In the genomic region with DNA sequence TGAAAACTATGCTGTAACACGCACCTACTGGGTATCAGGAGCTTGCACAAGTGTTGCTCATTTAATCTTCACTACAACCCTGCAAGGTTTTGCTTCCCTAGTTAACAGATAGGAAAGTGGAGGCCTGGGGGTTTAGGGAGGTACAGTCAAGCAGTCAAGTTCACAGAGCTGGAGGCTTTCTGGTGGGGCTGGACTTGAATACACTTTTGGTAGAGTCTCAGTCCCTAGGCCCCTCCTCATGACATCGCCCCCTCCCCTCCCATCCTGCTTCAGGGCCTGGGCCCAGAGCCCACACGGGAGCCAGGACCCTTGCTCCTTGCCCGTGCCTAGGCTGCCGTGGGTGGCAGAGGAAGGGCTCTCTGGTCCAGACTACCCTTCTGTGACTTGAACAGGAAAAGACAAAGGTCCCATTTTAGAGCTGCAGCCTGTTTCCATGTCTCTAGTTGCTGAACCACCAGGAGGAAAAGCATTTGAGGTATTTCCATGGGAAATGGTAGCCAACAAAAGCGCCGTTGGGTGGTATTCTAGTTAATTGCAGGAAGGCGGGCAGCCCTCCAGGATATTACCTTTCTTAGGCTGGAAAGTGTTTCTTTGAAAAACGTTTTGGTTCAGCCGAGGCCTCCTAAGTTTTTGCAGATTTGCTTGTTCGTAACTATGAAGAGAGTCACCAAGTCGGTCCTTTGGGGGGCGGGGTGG, we compare ENCODE assay signal across 18 cellular contexts.
A peak's percentile ranks its signal among the peaks of the same experiment; 100 is the strongest.
DNase-seq lines count a peak whose midpoint lies in the region; TF ChIP-seq lines count a peak whose summit lies in the region.
"Had no signal": no experiment of that assay in that cellular context is flagged by ENCODE, and none has a peak within 500 bp of the region (broad histone marks: within the 10 kb centered on the region; RNA-seq: fewer than 3 reads in every experiment).

No MANE protein-coding gene starts in this region.

- H3K9me3 ChIP-seq in H9 (ENCODE audit: control insufficient read depth, low read depth, low read length) (no peaks in the 10 kb centered on the region), iPS-20b (ENCODE audit: insufficient read depth, low read depth, low read length) (no peaks in the 10 kb centered on the region)
- H3K9me3 ChIP-seq: Peyer's patch had no signal

- H3K79me1 ChIP-seq in H9 (ENCODE audit: insufficient read depth, low read depth, low read length, poor library complexity, severe bottlenecking) = no peaks in the 10 kb centered on the region

- H3K36me3 Mint-ChIP-seq in H9 (ENCODE audit: insufficient read depth in 1 of 3, low read depth in 3 of 3) = no peaks in the 10 kb centered on the region

- H3K4me1 Mint-ChIP-seq in H9 = peaks cover 22 to 32% of the 10 kb centered on the region in 2 experiments

- no peak overlapping the region for H3K4me2 ChIP-seq in H9 (ENCODE audit: insufficient read depth, insufficient read length, low read length)

- H3K4me3 ChIP-seq in iPS-20b (ENCODE audit: low read length) = no peak overlapping the region; the same call in 1 of the 2 replicates
- H3K4me3 ChIP-seq: Peyer's patch had no signal

- no peak overlapping the region for H4K8ac ChIP-seq in H9 (replicated peaks; ENCODE audit: insufficient read length, low read depth, low read length)

- no peak overlapping the region for H2AK5ac ChIP-seq in H9 (ENCODE audit: insufficient read length, low read length)

- no peaks in the 10 kb centered on the region for H3K27me3 ChIP-seq in H9 (ENCODE audit: insufficient read depth, low read length)
- H3K27me3 ChIP-seq in iPS-20b (ENCODE audit: insufficient read depth, low read length) = no peaks in the 10 kb centered on the region
- H3K27me3 ChIP-seq: Peyer's patch had no signal

- no peak overlapping the region for H4K5ac ChIP-seq in H9 (ENCODE audit: insufficient read length, low read depth, low read length)

- H3K14ac ChIP-seq in H9 (ENCODE audit: insufficient read depth, low read length) = peak overlapping the region; percentile 29; the same call in 1 of the 2 replicates

- intact Hi-C loops in posterior vena cava (cut with DNase I) = loop anchor here (10.0 kb wide), 3 partner anchors 162 to 1242 kb away; no protein-coding TSS in a partner anchor

- H2BK12ac ChIP-seq in H9 (ENCODE audit: insufficient read length, low read depth, low read length) = no peak overlapping the region

- H3K27me3 Mint-ChIP-seq in H9 (ENCODE audit: low read depth) = peaks cover 4% of the 10 kb centered on the region; the same call in 1 of the 2 replicates

- DNase-seq in ELF-1 (ENCODE audit: low read depth, low spot score) (peak; percentile 76), H9 (peak; percentile 55), dermis blood vessel endothelial cell (peak; percentile 21), HuH-7.5 (ENCODE audit: low spot score) (no peak), posterior vena cava (ENCODE audit: low spot score) (no peak), NCI-H748 (lab: John Stamatoyannopoulos, UW; ENCODE audit: unreplicated experiment) (no peak), H4 (ENCODE audit: low spot score) (no peak)
- DNase-seq: COR-L47, IMR-90, Kasumi-1, NCI-H1105, NCI-H1694, NCI-H2107, NCI-H2227 treated with DMSO at 0.1 percent for 48 hours, NCI-H524, Peyer's patch had no signal

- no peak overlapping the region for H3K4ac ChIP-seq in H9 (ENCODE audit: low read depth, low read length)

- no CpG with 5 or more reads among the region's 13 CpGs for WGBS in H9 (ENCODE audit: extremely low coverage, insufficient read length, low lambda C conversion rate)

- H3K56ac ChIP-seq in H9 (ENCODE audit: insufficient read length, low read depth, low read length) = no peak overlapping the region

- no peaks in the 10 kb centered on the region for H4K20me1 ChIP-seq in H9 (ENCODE audit: control insufficient read depth, insufficient read depth, insufficient read length)

- H3K23ac ChIP-seq in H9 (ENCODE audit: insufficient read length, low read depth, low read length) = no peak overlapping the region

- no peak overlapping the region for H2BK120ac ChIP-seq in H9 (ENCODE audit: low read depth, low read length, poor library complexity, severe bottlenecking)

- no peak overlapping the region for H3K27ac ChIP-seq in H9 (ENCODE audit: insufficient read length, low read depth, low read length)
- H3K27ac ChIP-seq in iPS-20b (ENCODE audit: low read length) = peak overlapping the region; percentile 53
- H3K27ac ChIP-seq: C4-2B, Peyer's patch had no signal

- H2AFZ ChIP-seq in H9 (ENCODE audit: low read length) = no peak overlapping the region

- H3K4me3 Mint-ChIP-seq in H9 = peak overlapping the region in 1 of 2 experiments; percentile 31; a peak in 1 of 5 replicates

- no peak overlapping the region for H3K18ac ChIP-seq in H9 (ENCODE audit: insufficient read length, low read depth, low read length)

- no peak overlapping the region for H4K91ac ChIP-seq in H9 (ENCODE audit: insufficient read length, low read depth, low read length)

- H3K79me2 ChIP-seq in H9 (ENCODE audit: insufficient read depth, low read length) = no peaks in the 10 kb centered on the region

- no peak overlapping the region for H2BK15ac ChIP-seq in H9 (ENCODE audit: low read depth, low read length)

- H2BK5ac ChIP-seq in H9 (ENCODE audit: insufficient read length, low read length) = no peak overlapping the region

- H3K9ac ChIP-seq in H9 (ENCODE audit: extremely low read depth, insufficient read length, low read length) (no peak overlapping the region), iPS-20b (ENCODE audit: low read depth, low read length) (peak overlapping the region; percentile 52; the same call in 1 of the 2 replicates)

- H3K4me1 ChIP-seq in H9 (ENCODE audit: insufficient read depth, low read length) (peaks cover 4% of the 10 kb centered on the region; the same call in 1 of the 2 replicates), iPS-20b (ENCODE audit: insufficient read depth, low read length) (peaks cover 25% of the 10 kb centered on the region; the same call in 1 of the 2 replicates)

- H3K36me3 ChIP-seq in iPS-20b (ENCODE audit: insufficient read depth, low read depth, low read length) = no peaks in the 10 kb centered on the region
- H3K36me3 ChIP-seq: Peyer's patch had no signal

- TF ChIP-seq CTCF in H9 (conservative IDR thresholded peaks at IDR 0.05) = no peak

- no peak overlapping the region for H2BK20ac ChIP-seq in H9 (ENCODE audit: low read depth, low read length, poor library complexity, severe bottlenecking)

- H3K27ac Mint-ChIP-seq in H9 = peak overlapping the region in 1 of 3 experiments; percentile 92; a peak in 4 of 7 replicates

- H3K23me2 ChIP-seq in H9 (ENCODE audit: insufficient read length, low read depth, low read length, poor library complexity, severe bottlenecking) = no peaks in the 10 kb centered on the region

- no peak overlapping the region for H3T11ph ChIP-seq in H9 (ENCODE audit: low read length)

- no peaks in the 10 kb centered on the region for H3K9me3 Mint-ChIP-seq in H9

Comparison
In these comparisons a context has a peak if more than half of its experiments do, and no peak if none do; other contexts are left out.
1. DNase-seq: peak in ELF-1 (single experiment), H9 (single experiment) and dermis blood vessel endothelial cell (single experiment); none in HuH-7.5 (single experiment), posterior vena cava (single experiment), NCI-H748 (single experiment) and H4 (single experiment).